26 cellular contexts compared by ENCODE assay signal in the genomic region with DNA sequence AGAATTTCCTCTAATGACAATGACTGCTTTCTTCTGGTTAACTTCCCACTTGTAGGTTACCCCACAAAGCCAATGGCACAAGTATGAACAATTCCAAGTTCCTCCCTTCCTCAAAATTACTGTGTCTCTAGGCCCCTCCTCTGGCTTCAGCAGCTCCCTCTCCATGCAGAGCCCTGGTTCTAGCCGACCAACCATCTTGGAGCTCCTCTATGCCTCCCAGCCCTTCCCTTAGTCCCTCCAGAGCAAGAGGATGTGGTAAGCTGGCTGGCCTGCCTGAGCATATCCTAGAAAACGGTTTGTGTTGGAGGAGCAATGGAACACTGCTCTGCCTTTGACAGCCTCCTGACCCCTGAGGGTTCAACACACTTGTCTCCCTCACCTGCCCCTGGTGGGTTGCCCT.
"Had no signal": no experiment of that assay in that cellular context is flagged by ENCODE, and none has a peak within 500 bp of the region (broad histone marks: within the 10 kb centered on the region; RNA-seq: fewer than 3 reads in every experiment).

No MANE protein-coding gene starts in this region.

- H3K4me2 ChIP-seq: PC-9 had no signal

- H3K4me3 ChIP-seq: adrenal gland, body of pancreas, breast epithelium, PC-9 had no signal

- H3K36me3 ChIP-seq: adrenal gland, breast epithelium had no signal

- H3K27ac Mint-ChIP-seq: activated CD4-positive, alpha-beta T cell treated with anti-CD3 and anti-CD28 coated beads, Interleukin-2, amount 10 ng/mL, durations not matched to agents 24 days and 14 days; activated CD8-positive, alpha-beta T cell treated with anti-CD3 and anti-CD28 coated beads for 36 hours; activated naive CD4-positive, alpha-beta T cell treated with anti-CD3 and anti-CD28 coated beads for 36 hours had no signal

- H3K36me3 Mint-ChIP-seq: activated naive CD4-positive, alpha-beta T cell treated with anti-CD3 and anti-CD28 coated beads, Interleukin-2, amount 50 U/mL, for 72 hours had no signal

- H3K27ac ChIP-seq: adrenal gland, body of pancreas, breast epithelium, PC-9 had no signal

- H3K4me3 Mint-ChIP-seq: activated CD4-positive, alpha-beta T cell treated with anti-CD3 and anti-CD28 coated beads, Interleukin-2, amount 10 ng/mL, durations not matched to agents 24 days and 14 days; activated CD8-positive, alpha-beta T cell treated with anti-CD3 and anti-CD28 coated beads for 36 hours; activated naive CD4-positive, alpha-beta T cell treated with anti-CD3 and anti-CD28 coated beads for 36 hours had no signal

- DNase-seq: activated CD4-positive, alpha-beta T cell treated with anti-CD3 and anti-CD28 coated beads, Interleukin-2, amount 10 ng/mL, durations not matched to agents 24 days and 14 days; activated CD4-positive, alpha-beta T cell treated with anti-CD3 and anti-CD28 coated beads, Interleukin-2, amount 50 U/mL, for 4 hours; activated CD8-positive, alpha-beta T cell treated with anti-CD3 and anti-CD28 coated beads for 36 hours; activated gamma-delta T cell treated with Interleukin-2 at 50 U/mL for 16 hours; activated naive CD4-positive, alpha-beta T cell treated with anti-CD3 and anti-CD28 coated beads for 36 hours; activated T-cell treated with anti-CD3 and anti-CD28 coated beads, Interleukin-2, amount 50 U/mL, for 1 hour; adrenal gland; body of pancreas; caudate nucleus; Kasumi-1; KG1; MM.1S; NCI-H1048; NCI-H1436 treated with DMSO at 0.1 percent for 48 hours; NCI-H1694 treated with DMSO at 0.1 percent for 48 hours; NCI-H2029; NCI-H345; NCI-H524 treated with DMSO at 0.1 percent for 48 hours; NCI-H748 treated with DMSO at 0.1 percent for 48 hours; NK-92 treated with Interleukin-12 subunit alpha and Interleukin-12 subunit beta, amount 100 ng/mL, for 24 hours; PC-9; Right ventricle myocardium superior; T1000 had no signal

- H2AFZ ChIP-seq: PC-9 had no signal

- FAIRE-seq: astrocyte had no signal

- H3K9me3 Mint-ChIP-seq: activated CD4-positive, alpha-beta T cell treated with anti-CD3 and anti-CD28 coated beads, Interleukin-2, amount 10 ng/mL, durations not matched to agents 24 days and 14 days; activated CD8-positive, alpha-beta T cell treated with anti-CD3 and anti-CD28 coated beads for 36 hours; activated naive CD4-positive, alpha-beta T cell treated with anti-CD3 and anti-CD28 coated beads for 36 hours; activated naive CD4-positive, alpha-beta T cell treated with anti-CD3 and anti-CD28 coated beads, Interleukin-2, amount 50 U/mL, for 72 hours had no signal

- H3K9me3 ChIP-seq: adrenal gland, body of pancreas, breast epithelium had no signal

- ATAC-seq: activated CD8-positive, alpha-beta T cell treated with anti-CD3 and anti-CD28 coated beads for 36 hours; body of pancreas had no signal

- H3K4me1 Mint-ChIP-seq: activated CD4-positive, alpha-beta T cell treated with anti-CD3 and anti-CD28 coated beads, Interleukin-2, amount 10 ng/mL, durations not matched to agents 24 days and 14 days had no signal

- H3K27me3 Mint-ChIP-seq: activated CD4-positive, alpha-beta T cell treated with anti-CD3 and anti-CD28 coated beads, Interleukin-2, amount 10 ng/mL, durations not matched to agents 24 days and 14 days; activated CD8-positive, alpha-beta T cell treated with anti-CD3 and anti-CD28 coated beads for 36 hours had no signal

- H3K27me3 ChIP-seq: adrenal gland, body of pancreas, breast epithelium had no signal

- H3K4me1 ChIP-seq: adrenal gland, body of pancreas, breast epithelium had no signal
